Comparison of ENCODE assay signal across 27 cellular contexts in the genomic region with DNA sequence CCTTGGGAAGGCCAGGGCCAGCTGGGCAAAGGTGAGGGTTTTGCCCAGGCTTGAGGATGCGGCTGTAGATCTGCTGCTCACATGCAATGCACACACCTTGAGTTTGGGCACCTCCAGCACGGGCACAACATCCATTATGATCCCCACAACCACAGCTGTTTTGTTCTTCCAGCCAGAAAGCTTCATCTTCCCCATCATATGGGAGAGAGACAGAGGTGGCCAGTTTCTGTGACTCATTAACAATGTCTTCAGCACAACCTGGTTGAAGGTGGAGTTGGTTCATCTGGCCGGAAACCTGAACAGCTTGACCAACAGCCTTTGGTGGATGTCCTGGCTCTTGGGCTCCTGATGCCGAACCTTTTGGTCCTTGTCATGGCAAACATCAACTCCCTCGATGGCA.
DNase-seq lines count a peak whose midpoint lies in the region; ATAC-seq, FAIRE-seq and TF ChIP-seq lines count a peak whose summit lies in the region.
"Had no signal": no experiment of that assay in that cellular context is flagged by ENCODE, and none has a peak within 500 bp of the region (broad histone marks: within the 10 kb centered on the region; RNA-seq: fewer than 3 reads in every experiment).

No MANE protein-coding gene starts in this region.

- ATAC-seq in HG03280 (IDR thresholded peaks at IDR 0.05; ENCODE audit: unreplicated experiment): no peak
- ATAC-seq: A549, K562 had no signal

- H3K36me3 Mint-ChIP-seq in osteocyte (ENCODE audit: unreplicated experiment): no peaks in the 10 kb centered on the region
- H3K36me3 Mint-ChIP-seq: CD4-positive, alpha-beta memory T cell had no signal

- peaks cover 3% of the 10 kb centered on the region for H3K27me3 Mint-ChIP-seq in osteocyte (ENCODE audit: unreplicated experiment)

- no peaks in the 10 kb centered on the region for H3K9me3 Mint-ChIP-seq in osteocyte (ENCODE audit: unreplicated experiment)
- H3K9me3 Mint-ChIP-seq: CD4-positive, alpha-beta memory T cell had no signal

- H3K4me3 Mint-ChIP-seq in osteocyte (ENCODE audit: unreplicated experiment): no peak overlapping the region
- H3K4me3 Mint-ChIP-seq: CD4-positive, alpha-beta memory T cell had no signal

- no peak for DNase-seq in GM12891 (ENCODE audit: insufficient read length, low spot score)
- DNase-seq in GM18507 (ENCODE audit: extremely low spot score, insufficient read length, low read depth): no peak
- peak; percentile 38 for DNase-seq in islet precursor cell
- DNase-seq in osteocyte (ENCODE audit: extremely low spot score, unreplicated experiment): peak; percentile 56
- DNase-seq in NOMO-1 treated with DMSO at 0.1 percent for 48 hours (lab: John Stamatoyannopoulos, UW; ENCODE audit: unreplicated experiment): no peak
- no peak for DNase-seq in iPS-NIHi11 (ENCODE audit: low spot score)
- DNase-seq: AML-193; CD4-positive, alpha-beta memory T cell; COR-L47; DMS53; Kasumi-1; NCI-H1092 treated with DMSO at 0.1 percent for 48 hours; NCI-H1436; NCI-H187; NCI-H2081 treated with DMSO at 0.1 percent for 48 hours; NCI-H2171; NCI-H226; NCI-H510A; NCI-H69; OCI-M1; Peyer's patch; SIG-M5 had no signal

- peak; percentile 41 for FAIRE-seq in GM12891 (lab: Jason Lieb, UNC)
- FAIRE-seq in GM18507 (lab: Jason Lieb, UNC): peak; percentile 47
- FAIRE-seq: A549, H54, HTR-8/SVneo, K562 had no signal

- no peak for TF ChIP-seq POLR2A in GM12891 (IDR thresholded peaks at IDR 0.05; ENCODE audit: low read depth, low read length)

- TF ChIP-seq CTCF in osteocyte (IDR thresholded peaks at IDR 0.05): no peak

- no peaks in the 10 kb centered on the region for H3K4me1 Mint-ChIP-seq in osteocyte (ENCODE audit: unreplicated experiment)

- no peak overlapping the region for H3K27ac Mint-ChIP-seq in osteocyte (ENCODE audit: unreplicated experiment)

TF ChIP-seq in GM12891, 5 proteins besides CTCF, POLR2A, EP300 and RAD21:
- TF ChIP-seq SPI1 (IDR thresholded peaks at IDR 0.05; ENCODE audit: low read depth, low read length) (no peak), TAF1 (IDR thresholded peaks at IDR 0.05; ENCODE audit: low read depth, low read length) (no peak), POU2F2 (IDR thresholded peaks at IDR 0.05; ENCODE audit: low read depth, low read length) (no peak), POLR2AphosphoS5 (IDR thresholded peaks at IDR 0.05; ENCODE audit: low read depth, low read length) (no peak), PAX5 (IDR thresholded peaks at IDR 0.05; ENCODE audit: insufficient read depth, low read length, severe bottlenecking) (no peak)

Comparison
In these comparisons a context has a peak if more than half of its experiments do, and no peak if none do; other contexts are left out.
1. DNase-seq: peak in islet precursor cell (single experiment) and osteocyte (single experiment); none in GM12891 (single experiment), GM18507 (single experiment), NOMO-1 treated with DMSO at 0.1 percent for 48 hours (single experiment) and iPS-NIHi11 (single experiment).